In the genomic region with DNA sequence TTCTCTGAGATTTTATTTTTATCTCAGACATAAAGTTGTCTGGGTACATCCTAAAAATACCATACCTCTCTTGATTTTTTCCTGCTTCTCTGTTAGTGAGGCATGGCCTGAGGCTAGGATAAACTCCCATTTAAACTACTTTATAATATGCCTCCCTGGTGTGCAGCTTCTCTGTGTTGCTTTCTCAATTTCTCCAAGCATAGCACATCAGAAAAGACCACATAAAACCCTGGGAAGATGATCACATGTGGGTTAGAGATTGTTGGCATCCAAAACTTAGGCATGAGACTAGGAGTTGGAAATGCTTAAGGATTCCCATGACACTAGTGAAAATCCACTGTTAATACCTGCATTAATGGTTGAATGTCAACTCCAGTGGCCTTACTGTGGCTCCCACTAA, we compare ENCODE assay signal across 19 cellular contexts.
"Had no signal": no experiment of that assay in that cellular context is flagged by ENCODE, and none has a peak within 500 bp of the region (broad histone marks: within the 10 kb centered on the region; RNA-seq: fewer than 3 reads in every experiment).

No MANE protein-coding gene starts in this region.

- H3K9me3 ChIP-seq: heart left ventricle, psoas muscle, right lobe of liver, tibial artery, upper lobe of left lung, uterus had no signal

- H3K36me3 ChIP-seq: heart left ventricle, right lobe of liver, spleen, tibial artery, upper lobe of left lung, uterus had no signal

- H3K4me1 ChIP-seq: heart left ventricle, psoas muscle, spleen, upper lobe of left lung, uterus had no signal

- H3K27me3 ChIP-seq: heart left ventricle, right lobe of liver, spleen, tibial artery, upper lobe of left lung, uterus had no signal

- DNase-seq: cortex of kidney; dorsolateral prefrontal cortex; effector CD8-positive, alpha-beta T cell; heart left ventricle; hippocampal formation; left colon; mesendoderm; naive B cell; psoas muscle; retina; right lobe of liver; spleen; stimulated activated CD4-positive, alpha-beta T cell treated with anti-CD3 and anti-CD28 coated beads, Interleukin-15, amount 100 ng/mL, for 24 hours; stimulated activated CD4-positive, alpha-beta T cell treated with anti-CD3 and anti-CD28 coated beads, Interleukin-1b, Interleukin-23, amount 100 ng/mL, for 48 hours; stimulated activated CD4-positive, alpha-beta T cell treated with anti-CD3 and anti-CD28 coated beads, Interleukin-4, amount 100 ng/mL, for 24 hours; tibial artery; upper lobe of left lung; uterus had no signal

- H3K27ac ChIP-seq: dorsolateral prefrontal cortex, heart left ventricle, psoas muscle, right lobe of liver, spleen, tibial artery, upper lobe of left lung, uterus had no signal

- H3K4me3 ChIP-seq: dorsolateral prefrontal cortex, heart left ventricle, psoas muscle, right lobe of liver, spleen, tibial artery, upper lobe of left lung, uterus had no signal

- ATAC-seq: heart left ventricle; left colon; psoas muscle; right lobe of liver; stimulated activated memory B cell treated with anti-CD40 and anti-IgM and Interleukin-4, amounts not matched to agents 10 μg/mL and 1 μg/mL and 100 μg/mL, for 72 hours had no signal
